1 cellular context compared by ENCODE assay signal in the genomic region with DNA sequence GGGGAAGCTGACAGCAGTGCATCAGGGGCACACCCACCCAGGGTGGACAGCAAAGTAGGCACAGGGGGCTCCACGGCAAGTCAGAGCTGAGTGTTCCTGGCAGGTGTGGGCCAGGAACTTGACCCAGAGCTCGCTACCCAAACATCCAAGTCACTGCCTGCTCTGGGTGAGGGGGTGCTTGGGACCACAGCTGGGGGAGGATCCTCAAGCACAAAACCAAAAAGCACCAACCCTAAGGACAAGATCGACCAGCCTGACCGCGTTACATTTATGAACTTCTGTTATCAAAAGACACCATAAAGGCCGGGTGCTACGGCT.
TF ChIP-seq lines count a peak whose summit lies in the region.

No MANE protein-coding gene starts in this region.

TF ChIP-seq in H1, 55 proteins besides CTCF, POLR2A, EP300 and RAD21:
- TF ChIP-seq FOSL1 (IDR thresholded peaks at IDR 0.05; ENCODE audit: insufficient read depth, low read depth, low read length) (no peak), CTBP2 (IDR thresholded peaks at IDR 0.05; ENCODE audit: borderline replicate concordance, insufficient read depth, insufficient read length, low read length) (no peak), EGR1 (IDR thresholded peaks at IDR 0.05; ENCODE audit: borderline replicate concordance, low read depth, low read length) (no peak), HDAC2 (IDR thresholded peaks at IDR 0.05; ENCODE audit: borderline replicate concordance in 1 of 2, low read depth in 2 of 2, low read length in 2 of 2) (no peak), GABPA (IDR thresholded peaks at IDR 0.05; ENCODE audit: borderline replicate concordance, insufficient read depth, low read length) (no peak), SIN3A (conservative IDR thresholded peaks at IDR 0.05 in 1 of 2, IDR thresholded peaks at IDR 0.05 in 1 of 2; ENCODE audit: low read depth in 1 of 2, low read length in 2 of 2) (no peak), CEBPB (IDR thresholded peaks at IDR 0.05; ENCODE audit: low read depth, low read length) (no peak), CHD2 (IDR thresholded peaks at IDR 0.05; ENCODE audit: low read length) (no peak), SP1 (IDR thresholded peaks at IDR 0.05; ENCODE audit: low read depth, low read length) (no peak), CBX5 (IDR thresholded peaks at IDR 0.05; ENCODE audit: low read depth, low read length) (no peak)
- TF ChIP-seq, protein P1, sequence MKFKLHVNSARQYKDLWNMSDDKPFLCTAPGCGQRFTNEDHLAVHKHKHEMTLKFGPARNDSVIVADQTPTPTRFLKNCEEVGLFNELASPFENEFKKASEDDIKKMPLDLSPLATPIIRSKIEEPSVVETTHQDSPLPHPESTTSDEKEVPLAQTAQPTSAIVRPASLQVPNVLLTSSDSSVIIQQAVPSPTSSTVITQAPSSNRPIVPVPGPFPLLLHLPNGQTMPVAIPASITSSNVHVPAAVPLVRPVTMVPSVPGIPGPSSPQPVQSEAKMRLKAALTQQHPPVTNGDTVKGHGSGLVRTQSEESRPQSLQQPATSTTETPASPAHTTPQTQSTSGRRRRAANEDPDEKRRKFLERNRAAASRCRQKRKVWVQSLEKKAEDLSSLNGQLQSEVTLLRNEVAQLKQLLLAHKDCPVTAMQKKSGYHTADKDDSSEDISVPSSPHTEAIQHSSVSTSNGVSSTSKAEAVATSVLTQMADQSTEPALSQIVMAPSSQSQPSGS (IDR thresholded peaks at IDR 0.05; ENCODE audit: low read length): no peak
- TF ChIP-seq, protein P2, sequence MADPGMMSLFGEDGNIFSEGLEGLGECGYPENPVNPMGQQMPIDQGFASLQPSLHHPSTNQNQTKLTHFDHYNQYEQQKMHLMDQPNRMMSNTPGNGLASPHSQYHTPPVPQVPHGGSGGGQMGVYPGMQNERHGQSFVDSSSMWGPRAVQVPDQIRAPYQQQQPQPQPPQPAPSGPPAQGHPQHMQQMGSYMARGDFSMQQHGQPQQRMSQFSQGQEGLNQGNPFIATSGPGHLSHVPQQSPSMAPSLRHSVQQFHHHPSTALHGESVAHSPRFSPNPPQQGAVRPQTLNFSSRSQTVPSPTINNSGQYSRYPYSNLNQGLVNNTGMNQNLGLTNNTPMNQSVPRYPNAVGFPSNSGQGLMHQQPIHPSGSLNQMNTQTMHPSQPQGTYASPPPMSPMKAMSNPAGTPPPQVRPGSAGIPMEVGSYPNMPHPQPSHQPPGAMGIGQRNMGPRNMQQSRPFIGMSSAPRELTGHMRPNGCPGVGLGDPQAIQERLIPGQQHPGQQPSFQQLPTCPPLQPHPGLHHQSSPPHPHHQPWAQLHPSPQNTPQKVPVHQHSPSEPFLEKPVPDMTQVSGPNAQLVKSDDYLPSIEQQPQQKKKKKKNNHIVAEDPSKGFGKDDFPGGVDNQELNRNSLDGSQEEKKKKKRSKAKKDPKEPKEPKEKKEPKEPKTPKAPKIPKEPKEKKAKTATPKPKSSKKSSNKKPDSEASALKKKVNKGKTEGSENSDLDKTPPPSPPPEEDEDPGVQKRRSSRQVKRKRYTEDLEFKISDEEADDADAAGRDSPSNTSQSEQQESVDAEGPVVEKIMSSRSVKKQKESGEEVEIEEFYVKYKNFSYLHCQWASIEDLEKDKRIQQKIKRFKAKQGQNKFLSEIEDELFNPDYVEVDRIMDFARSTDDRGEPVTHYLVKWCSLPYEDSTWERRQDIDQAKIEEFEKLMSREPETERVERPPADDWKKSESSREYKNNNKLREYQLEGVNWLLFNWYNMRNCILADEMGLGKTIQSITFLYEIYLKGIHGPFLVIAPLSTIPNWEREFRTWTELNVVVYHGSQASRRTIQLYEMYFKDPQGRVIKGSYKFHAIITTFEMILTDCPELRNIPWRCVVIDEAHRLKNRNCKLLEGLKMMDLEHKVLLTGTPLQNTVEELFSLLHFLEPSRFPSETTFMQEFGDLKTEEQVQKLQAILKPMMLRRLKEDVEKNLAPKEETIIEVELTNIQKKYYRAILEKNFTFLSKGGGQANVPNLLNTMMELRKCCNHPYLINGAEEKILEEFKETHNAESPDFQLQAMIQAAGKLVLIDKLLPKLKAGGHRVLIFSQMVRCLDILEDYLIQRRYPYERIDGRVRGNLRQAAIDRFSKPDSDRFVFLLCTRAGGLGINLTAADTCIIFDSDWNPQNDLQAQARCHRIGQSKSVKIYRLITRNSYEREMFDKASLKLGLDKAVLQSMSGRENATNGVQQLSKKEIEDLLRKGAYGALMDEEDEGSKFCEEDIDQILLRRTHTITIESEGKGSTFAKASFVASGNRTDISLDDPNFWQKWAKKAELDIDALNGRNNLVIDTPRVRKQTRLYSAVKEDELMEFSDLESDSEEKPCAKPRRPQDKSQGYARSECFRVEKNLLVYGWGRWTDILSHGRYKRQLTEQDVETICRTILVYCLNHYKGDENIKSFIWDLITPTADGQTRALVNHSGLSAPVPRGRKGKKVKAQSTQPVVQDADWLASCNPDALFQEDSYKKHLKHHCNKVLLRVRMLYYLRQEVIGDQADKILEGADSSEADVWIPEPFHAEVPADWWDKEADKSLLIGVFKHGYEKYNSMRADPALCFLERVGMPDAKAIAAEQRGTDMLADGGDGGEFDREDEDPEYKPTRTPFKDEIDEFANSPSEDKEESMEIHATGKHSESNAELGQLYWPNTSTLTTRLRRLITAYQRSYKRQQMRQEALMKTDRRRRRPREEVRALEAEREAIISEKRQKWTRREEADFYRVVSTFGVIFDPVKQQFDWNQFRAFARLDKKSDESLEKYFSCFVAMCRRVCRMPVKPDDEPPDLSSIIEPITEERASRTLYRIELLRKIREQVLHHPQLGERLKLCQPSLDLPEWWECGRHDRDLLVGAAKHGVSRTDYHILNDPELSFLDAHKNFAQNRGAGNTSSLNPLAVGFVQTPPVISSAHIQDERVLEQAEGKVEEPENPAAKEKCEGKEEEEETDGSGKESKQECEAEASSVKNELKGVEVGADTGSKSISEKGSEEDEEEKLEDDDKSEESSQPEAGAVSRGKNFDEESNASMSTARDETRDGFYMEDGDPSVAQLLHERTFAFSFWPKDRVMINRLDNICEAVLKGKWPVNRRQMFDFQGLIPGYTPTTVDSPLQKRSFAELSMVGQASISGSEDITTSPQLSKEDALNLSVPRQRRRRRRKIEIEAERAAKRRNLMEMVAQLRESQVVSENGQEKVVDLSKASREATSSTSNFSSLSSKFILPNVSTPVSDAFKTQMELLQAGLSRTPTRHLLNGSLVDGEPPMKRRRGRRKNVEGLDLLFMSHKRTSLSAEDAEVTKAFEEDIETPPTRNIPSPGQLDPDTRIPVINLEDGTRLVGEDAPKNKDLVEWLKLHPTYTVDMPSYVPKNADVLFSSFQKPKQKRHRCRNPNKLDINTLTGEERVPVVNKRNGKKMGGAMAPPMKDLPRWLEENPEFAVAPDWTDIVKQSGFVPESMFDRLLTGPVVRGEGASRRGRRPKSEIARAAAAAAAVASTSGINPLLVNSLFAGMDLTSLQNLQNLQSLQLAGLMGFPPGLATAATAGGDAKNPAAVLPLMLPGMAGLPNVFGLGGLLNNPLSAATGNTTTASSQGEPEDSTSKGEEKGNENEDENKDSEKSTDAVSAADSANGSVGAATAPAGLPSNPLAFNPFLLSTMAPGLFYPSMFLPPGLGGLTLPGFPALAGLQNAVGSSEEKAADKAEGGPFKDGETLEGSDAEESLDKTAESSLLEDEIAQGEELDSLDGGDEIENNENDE (IDR thresholded peaks at IDR 0.05; ENCODE audit: insufficient replicate concordance, low read length): no peak
- TF ChIP-seq, protein P3, sequence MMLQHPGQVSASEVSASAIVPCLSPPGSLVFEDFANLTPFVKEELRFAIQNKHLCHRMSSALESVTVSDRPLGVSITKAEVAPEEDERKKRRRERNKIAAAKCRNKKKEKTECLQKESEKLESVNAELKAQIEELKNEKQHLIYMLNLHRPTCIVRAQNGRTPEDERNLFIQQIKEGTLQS (IDR thresholded peaks at IDR 0.05; ENCODE audit: insufficient read depth, low read depth, low read length): no peak
